ENCODE assay signal across 8 cellular contexts in genomic region chr1:26472330-26472900, GRCh38. TPM values are rescaled to one million over a fixed set of nuclear protein-coding genes. Genes with fewer than 3 reads are reported as not detected.
DNase-seq lines count a peak whose midpoint lies in the region; ATAC-seq, FAIRE-seq and TF ChIP-seq lines count a peak whose summit lies in the region.

TSS of gene HMGN2 (plus strand) at chr1:26472440. CDS start at chr1:26472613, 173 bp downstream.

- FAIRE-seq in A549 (lab: Jason Lieb, UNC), result no peak

- H3K9me3 ChIP-seq in A549, result no peaks in the 10 kb centered on the region

- H3K4me3 ChIP-seq in A549 (peak within 1 kb of the TSS; percentile 83), kidney epithelial cell (ENCODE audit: low read depth, low read length) (peak within 1 kb of the TSS; percentile 76)

- 0% methylated on average over 1 of the region's 66 CpGs for WGBS in A549 (ENCODE audit: missing lambda C conversion rate)

- no peaks in the 10 kb centered on the region for H3K27me3 ChIP-seq in kidney epithelial cell (ENCODE audit: control insufficient read depth, insufficient read depth, low read length)

- TF ChIP-seq CTCF in A549 (IDR thresholded peaks at IDR 0.05) (no peak), kidney epithelial cell (IDR thresholded peaks at IDR 0.05; ENCODE audit: insufficient read depth, low read length, poor library complexity, severe bottlenecking) (no peak)

- peak within 1 kb of the TSS; percentile 100 for H3K4me2 ChIP-seq in A549

- ATAC-seq in A549 (peak; percentile 66 to 80), GM18868 (IDR thresholded peaks at IDR 0.05; ENCODE audit: unreplicated experiment) (peak; percentile 52), HG03103 (IDR thresholded peaks at IDR 0.05; ENCODE audit: low read depth, unreplicated experiment) (peak; percentile 37)

- peaks cover 20% of the 10 kb centered on the region; the same call in 2 of the 3 replicates for H3K4me1 ChIP-seq in A549

- CTCF ChIA-PET in A549 (lab: Yijun Ruan, JAX), result interaction anchor here (1.1 to 2.9 kb wide), 3 partner anchors 11 to 45 kb away, joined by 3 to 14 read pairs (median 13); no protein-coding TSS in a partner anchor

- TF ChIP-seq RAD21 in A549 (conservative IDR thresholded peaks at IDR 0.05 in 1 of 2, IDR thresholded peaks at IDR 0.05 in 1 of 2), result no peak

- DNase-seq in A549 (ENCODE audit: low read depth in 1 of 2, low spot score in 1 of 2) (peak; percentile 68 to 85), NCI-H446 treated with DMSO at 0.1 percent for 48 hours (lab: John Stamatoyannopoulos, UW) (peak; percentile 90), cerebellum (ENCODE audit: low spot score) (peak; percentile 93), kidney epithelial cell (ENCODE audit: low read depth) (peak; percentile 28)
- DNase-seq in activated CD4-positive, alpha-beta T cell treated with anti-CD3 and anti-CD28 coated beads for 1 hour, result peak; percentile 82
- peak; percentile 72 to 80 for DNase-seq in stimulated activated CD4-positive, alpha-beta T cell treated with anti-CD3 and anti-CD28 coated beads, Interleukin-15, amount 100 ng/mL, for 1 hour (ENCODE audit: low read depth in 1 of 2, low spot score in 1 of 2)

- peak within 1 kb of the TSS; percentile 98 to 100 for H3K27ac ChIP-seq in A549

- POLR2A ChIA-PET in A549 (lab: Yijun Ruan, JAX), result interaction anchor here (0.8 to 4.4 kb wide), 6 partner anchors 28 to 316 kb away, joined by 3 to 18 read pairs (median 3); partner anchors contain the start of genes DHDDS and PIGV

- no peak for TF ChIP-seq EP300 in A549 (IDR thresholded peaks at IDR 0.05)

- H3K36me3 ChIP-seq in kidney epithelial cell (ENCODE audit: control insufficient read depth, insufficient read depth, low read length), result peaks cover 4% of the 10 kb centered on the region

- TF ChIP-seq POLR2A in A549 (IDR thresholded peaks at IDR 0.05; ENCODE audit: low read length), result peak; percentile 46

TF ChIP-seq in A549, 52 proteins besides CTCF, POLR2A, EP300 and RAD21 (continues in another document):
- TF ChIP-seq HOXA7 (CRISPR knock-in tag; IDR thresholded peaks at IDR 0.05) (no peak), HMGXB4 (CRISPR knock-in tag; IDR thresholded peaks at IDR 0.05; ENCODE audit: borderline replicate concordance) (no peak), RFX5 (IDR thresholded peaks at IDR 0.05) (no peak), USF2 (IDR thresholded peaks at IDR 0.05) (peak; percentile 76), ZC3H11A (IDR thresholded peaks at IDR 0.05) (no peak), BCL3 (IDR thresholded peaks at IDR 0.05) (peak; percentile 44; the same call in 1 of the 3 replicates), JUN (IDR thresholded peaks at IDR 0.05) (peak in 1 of 2 experiments; percentile 77; a peak in 3 of 5 replicates), HES2 (IDR thresholded peaks at IDR 0.05) (no peak), HOXB13 (CRISPR knock-in tag; IDR thresholded peaks at IDR 0.05; ENCODE audit: low read depth) (no peak), ZNF302 (CRISPR knock-in tag; IDR thresholded peaks at IDR 0.05) (no peak), PHF8 (IDR thresholded peaks at IDR 0.05; ENCODE audit: borderline replicate concordance, low read depth) (peak; percentile 85; the same call in 1 of the 2 replicates), GATA3 (IDR thresholded peaks at IDR 0.05; ENCODE audit: borderline replicate concordance) (no peak), EHMT2 (IDR thresholded peaks at IDR 0.05; ENCODE audit: low read depth) (no peak), BHLHE40 (IDR thresholded peaks at IDR 0.05; ENCODE audit: low read depth, low read length) (no peak), JUNB (IDR thresholded peaks at IDR 0.05) (no peak), ESRRA (IDR thresholded peaks at IDR 0.05; ENCODE audit: borderline replicate concordance, low read length) (no peak), PBX3 (IDR thresholded peaks at IDR 0.05) (no peak), CBX2 (IDR thresholded peaks at IDR 0.05; ENCODE audit: borderline replicate concordance, low read depth) (no peak), RARB (CRISPR knock-in tag; IDR thresholded peaks at IDR 0.05) (no peak), FOSB (CRISPR knock-in tag; IDR thresholded peaks at IDR 0.05) (no peak), SMC3 (IDR thresholded peaks at IDR 0.05) (no peak), EHF (CRISPR knock-in tag; IDR thresholded peaks at IDR 0.05) (no peak), POLR2AphosphoS2 (conservative IDR thresholded peaks at IDR 0.05; ENCODE audit: low read length) (no peak), HEYL (CRISPR knock-in tag; IDR thresholded peaks at IDR 0.05) (no peak), ZFP36 (IDR thresholded peaks at IDR 0.05; ENCODE audit: borderline replicate concordance, partially characterized antibody) (no peak), CEBPB (IDR thresholded peaks at IDR 0.05) (no peak), NFE2L2 (conservative IDR thresholded peaks at IDR 0.05; ENCODE audit: low read length) (no peak), CBX8 (IDR thresholded peaks at IDR 0.05) (no peak), TP53 (CRISPR knock-in tag; IDR thresholded peaks at IDR 0.05) (peak; percentile 56; the same call in 1 of the 2 replicates), HDAC2 (IDR thresholded peaks at IDR 0.05) (no peak)

RNA-seq across cellular contexts. Expression of gene HMGN2, which starts in this region (rescaled TPM):
- polyA plus RNA-seq in A549 (2011; rRNA removed) (146 and 181 TPM in 2 replicates), A549 (2017; fragmentation: RNase III; extraction: RNeasy Plus Mini Kit Qiagen cat#74134 plus additional on column Dnase treatment) (290 to 380 TPM (median 310 TPM) in 3 replicates)
- 273 and 310 TPM in 2 replicates for polyA plus RNA-seq in A549 (2012; cell fraction: cytosol; rRNA removed)
- polyA plus RNA-seq in A549 (2012; cell fraction: nucleus; rRNA removed), result 104 and 110 TPM in 2 replicates
- 21.2 and 35.6 TPM in 2 replicates for polyA minus RNA-seq in A549 (2011; rRNA and poly(A)+ RNA removed)
- total RNA-seq in cerebellum (304 TPM), kidney epithelial cell (126 and 131 TPM in 2 replicates)

Comparison
In these comparisons a context has a peak if more than half of its experiments do, and no peak if none do; other contexts are left out.
1. Peak in every context shown above with its lines: DNase-seq, ATAC-seq, H3K4me3 ChIP-seq and H3K27ac ChIP-seq.
2. DNase-seq: peak in every context shown above with its lines; median percentile 93 in cerebellum; 90 in NCI-H446 treated with DMSO at 0.1 percent for 48 hours; 82 in activated CD4-positive, alpha-beta T cell treated with anti-CD3 and anti-CD28 coated beads for 1 hour; 76 in A549; 76 in stimulated activated CD4-positive, alpha-beta T cell treated with anti-CD3 and anti-CD28 coated beads, Interleukin-15, amount 100 ng/mL, for 1 hour; 28 in kidney epithelial cell.